ENCODE assay signal across 1 cellular context in genomic region chr3:45559560-45560118, GRCh38.
TF ChIP-seq lines count a peak whose summit lies in the region.

No MANE protein-coding gene starts in this region.

TF ChIP-seq in IMR-90, 13 proteins besides CTCF, POLR2A, EP300 and RAD21:
- TF ChIP-seq CEBPB (IDR thresholded peaks at IDR 0.05; ENCODE audit: low read depth, low read length) (no peak), MAFK (IDR thresholded peaks at IDR 0.05; ENCODE audit: low read depth, low read length) (no peak), BHLHE40 (IDR thresholded peaks at IDR 0.05; ENCODE audit: low read depth, low read length) (no peak), CHD1 (IDR thresholded peaks at IDR 0.05; ENCODE audit: low read depth, low read length) (no peak), MXI1 (IDR thresholded peaks at IDR 0.05; ENCODE audit: borderline replicate concordance, low read depth, low read length) (no peak), RFX5 (IDR thresholded peaks at IDR 0.05; ENCODE audit: low read depth, low read length) (no peak), RCOR1 (IDR thresholded peaks at IDR 0.05; ENCODE audit: insufficient replicate concordance, low read length) (no peak), FOS (IDR thresholded peaks at IDR 0.05; ENCODE audit: low read depth, low read length) (no peak), SMC3 (IDR thresholded peaks at IDR 0.05; ENCODE audit: low read depth, low read length) (no peak), MAZ (IDR thresholded peaks at IDR 0.05; ENCODE audit: borderline replicate concordance, low read depth, low read length) (no peak), NFE2L2 (IDR thresholded peaks at IDR 0.05; ENCODE audit: low read depth, low read length) (no peak)
- TF ChIP-seq, protein P1, sequence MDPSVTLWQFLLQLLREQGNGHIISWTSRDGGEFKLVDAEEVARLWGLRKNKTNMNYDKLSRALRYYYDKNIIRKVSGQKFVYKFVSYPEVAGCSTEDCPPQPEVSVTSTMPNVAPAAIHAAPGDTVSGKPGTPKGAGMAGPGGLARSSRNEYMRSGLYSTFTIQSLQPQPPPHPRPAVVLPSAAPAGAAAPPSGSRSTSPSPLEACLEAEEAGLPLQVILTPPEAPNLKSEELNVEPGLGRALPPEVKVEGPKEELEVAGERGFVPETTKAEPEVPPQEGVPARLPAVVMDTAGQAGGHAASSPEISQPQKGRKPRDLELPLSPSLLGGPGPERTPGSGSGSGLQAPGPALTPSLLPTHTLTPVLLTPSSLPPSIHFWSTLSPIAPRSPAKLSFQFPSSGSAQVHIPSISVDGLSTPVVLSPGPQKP (IDR thresholded peaks at IDR 0.05; ENCODE audit: borderline replicate concordance, low read depth, low read length) = no peak
- TF ChIP-seq, protein P2, sequence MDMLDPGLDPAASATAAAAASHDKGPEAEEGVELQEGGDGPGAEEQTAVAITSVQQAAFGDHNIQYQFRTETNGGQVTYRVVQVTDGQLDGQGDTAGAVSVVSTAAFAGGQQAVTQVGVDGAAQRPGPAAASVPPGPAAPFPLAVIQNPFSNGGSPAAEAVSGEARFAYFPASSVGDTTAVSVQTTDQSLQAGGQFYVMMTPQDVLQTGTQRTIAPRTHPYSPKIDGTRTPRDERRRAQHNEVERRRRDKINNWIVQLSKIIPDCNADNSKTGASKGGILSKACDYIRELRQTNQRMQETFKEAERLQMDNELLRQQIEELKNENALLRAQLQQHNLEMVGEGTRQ (IDR thresholded peaks at IDR 0.05; ENCODE audit: low read depth, low read length) = no peak
